24 cellular contexts compared by ENCODE assay signal in the genomic region with DNA sequence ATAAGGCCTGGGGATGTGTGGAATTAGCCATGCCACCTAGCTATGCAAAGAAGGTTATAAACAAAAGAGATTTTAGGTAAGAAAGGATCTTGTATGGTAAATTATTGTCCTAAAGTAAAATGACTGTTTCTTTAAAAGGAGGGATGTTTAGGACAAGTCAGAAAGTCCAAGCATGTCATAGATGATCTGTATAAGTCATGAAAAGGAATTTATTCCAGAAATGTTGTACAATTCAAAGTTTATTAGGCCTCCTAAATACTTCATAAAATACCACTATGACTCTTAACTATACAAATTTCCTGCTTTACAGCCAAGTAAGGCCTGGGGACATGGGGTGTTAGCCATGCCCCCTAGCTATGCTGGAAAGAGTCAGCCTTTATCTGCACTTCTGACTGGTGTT. TPM values are rescaled to one million over a fixed set of nuclear protein-coding genes. Genes with fewer than 3 reads are reported as not detected.
DNase-seq lines count a peak whose midpoint lies in the region; ATAC-seq, FAIRE-seq and TF ChIP-seq lines count a peak whose summit lies in the region.
"Had no signal": no experiment of that assay in that cellular context is flagged by ENCODE, and none has a peak within 500 bp of the region (broad histone marks: within the 10 kb centered on the region; RNA-seq: fewer than 3 reads in every experiment).

No MANE protein-coding gene starts in this region.

- no peak for TF ChIP-seq EP300 in A549 (IDR thresholded peaks at IDR 0.05)

- TF ChIP-seq POLR2A in A549 (IDR thresholded peaks at IDR 0.05; ENCODE audit: low read length) (no peak), GM12892 (IDR thresholded peaks at IDR 0.05; ENCODE audit: low read depth, low read length) (no peak)

- H3K36me3 ChIP-seq in OCI-LY7 (ENCODE audit: insufficient read depth, low read length) = no peaks in the 10 kb centered on the region
- H3K36me3 ChIP-seq in kidney (ENCODE audit: control insufficient read depth in 1 of 2, insufficient read depth in 2 of 2, low read length in 2 of 2) = no peaks in the 10 kb centered on the region
- H3K36me3 ChIP-seq: BE2C had no signal

- H3K4me3 Mint-ChIP-seq in immature natural killer cell = no peak overlapping the region
- H3K4me3 Mint-ChIP-seq: CD4-positive, CD25-positive, alpha-beta regulatory T cell; IgD-negative memory B cell had no signal

- no peak for FAIRE-seq in A549 (lab: Jason Lieb, UNC)
- peak; percentile 24 for FAIRE-seq in GM12892 (lab: Jason Lieb, UNC)
- no peak for FAIRE-seq in kidney (lab: Jason Lieb, UNC)
- FAIRE-seq: G401.6, GM12891, HepG2 had no signal

- H3K4me2 ChIP-seq in A549 (no peak overlapping the region), OCI-LY7 (ENCODE audit: low read length) (no peak overlapping the region)

- no peaks in the 10 kb centered on the region for H3K4me1 Mint-ChIP-seq in immature natural killer cell
- H3K4me1 Mint-ChIP-seq: CD4-positive, CD25-positive, alpha-beta regulatory T cell; IgD-negative memory B cell had no signal

- H2AFZ ChIP-seq in OCI-LY7 (ENCODE audit: low read length) = no peak overlapping the region

- no peak overlapping the region for H3K9ac ChIP-seq in kidney (ENCODE audit: low read length in 2 of 2)

- H3K9me2 ChIP-seq in OCI-LY7 (ENCODE audit: insufficient read depth, low read length) = no peaks in the 10 kb centered on the region

- peaks cover 0 to 5% (median 0%) of the 10 kb centered on the region in 3 donors for H3K27me3 Mint-ChIP-seq in immature natural killer cell (ENCODE audit: low read depth in 3 of 3)
- H3K27me3 Mint-ChIP-seq: CD4-positive, CD25-positive, alpha-beta regulatory T cell had no signal

- DNase-seq in A549 (ENCODE audit: low read depth in 1 of 2, low spot score in 1 of 2) = peak in 1 of 2 experiments; percentile 2
- no peak for DNase-seq in GM12892 (ENCODE audit: insufficient read length)
- peak; percentile 28 for DNase-seq in OCI-LY7 (ENCODE audit: low spot score)
- DNase-seq in fibroblast of mammary gland (ENCODE audit: low read depth) = peak; percentile 0
- no peak for DNase-seq in activated CD4-positive, CD25-positive, alpha-beta regulatory T cell (lab: John Stamatoyannopoulos, UW)
- no peak for DNase-seq in kidney
- no peak for DNase-seq in AML-193 (lab: John Stamatoyannopoulos, UW)
- no peak for DNase-seq in immature natural killer cell
- DNase-seq: 8988T; BE2C; C1 segment of cervical spinal cord; Caco-2; CD4-positive, CD25-positive, alpha-beta regulatory T cell; DMS53; DND-41; EL; GOT3; H7; KG1 had no signal

- H3K27ac Mint-ChIP-seq in immature natural killer cell = no peak overlapping the region
- H3K27ac Mint-ChIP-seq: CD4-positive, CD25-positive, alpha-beta regulatory T cell; IgD-negative memory B cell had no signal

- H3K4me3 ChIP-seq in A549 = no peak overlapping the region
- H3K4me3 ChIP-seq in OCI-LY7 (ENCODE audit: low read depth, low read length, poor library complexity, severe bottlenecking) = no peak overlapping the region
- H3K4me3 ChIP-seq in fibroblast of mammary gland (ENCODE audit: control insufficient read depth, low read depth, low read length) = no peak overlapping the region
- H3K4me3 ChIP-seq in kidney (ENCODE audit: low read length in 2 of 2) = no peak overlapping the region

- no peaks in the 10 kb centered on the region for H4K20me1 ChIP-seq in OCI-LY7 (ENCODE audit: insufficient read depth, low read length)

- H3K27ac ChIP-seq in A549 = no peak overlapping the region
- no peak overlapping the region for H3K27ac ChIP-seq in OCI-LY7 (ENCODE audit: low read depth, low read length, poor library complexity, severe bottlenecking)
- H3K27ac ChIP-seq in kidney (ENCODE audit: low read depth in 2 of 2, low read length in 2 of 2) = no peak overlapping the region

- H3K4me1 ChIP-seq in A549 (no peaks in the 10 kb centered on the region), OCI-LY7 (ENCODE audit: insufficient read depth, low read length, poor library complexity, severe bottlenecking) (no peaks in the 10 kb centered on the region), kidney (ENCODE audit: control insufficient read depth in 1 of 2, insufficient read depth in 1 of 2, low read depth in 1 of 2, low read length in 2 of 2) (no peaks in the 10 kb centered on the region)
- H3K4me1 ChIP-seq: BE2C, Caco-2 had no signal

- no peak for ATAC-seq in A549
- ATAC-seq: HCT116, HepG2 had no signal

- POLR2A ChIA-PET in A549 (lab: Yijun Ruan, JAX) = no interaction called here
- POLR2A ChIA-PET in OCI-LY7 (lab: Charles Lee) = interaction anchor here (0.8 kb wide), 1 partner anchor 31 kb away, joined by 4 read pairs; no protein-coding TSS in a partner anchor

- no peaks in the 10 kb centered on the region for H3K36me3 Mint-ChIP-seq in immature natural killer cell
- H3K36me3 Mint-ChIP-seq: CD4-positive, CD25-positive, alpha-beta regulatory T cell had no signal

- TF ChIP-seq RAD21 in A549 (conservative IDR thresholded peaks at IDR 0.05 in 1 of 2, IDR thresholded peaks at IDR 0.05 in 1 of 2) = no peak

- no TSS peak for BruUV-seq in OCI-LY7 (replicated peaks; lab: Mats Ljungman, UMichigan)

- peaks cover 0 to 17% (median 5%) of the 10 kb centered on the region in 6 donors for H3K9me3 Mint-ChIP-seq in immature natural killer cell

- intact Hi-C loops in OCI-LY7 (cut with micrococcal nuclease; ENCODE audit: unreplicated experiment) (no loop called here), kidney (cut with DNase I) (no loop called here)

- no peaks in the 10 kb centered on the region for H3K79me2 ChIP-seq in OCI-LY7 (ENCODE audit: insufficient read depth, low read depth, low read length)

- H3K9me3 ChIP-seq in A549 (no peaks in the 10 kb centered on the region), OCI-LY7 (ENCODE audit: low read length) (peaks cover 22% of the 10 kb centered on the region), kidney (ENCODE audit: control insufficient read depth in 1 of 2, low read length in 2 of 2) (peaks cover 0 to 2% of the 10 kb centered on the region in 2 donors)
- H3K9me3 ChIP-seq: BE2C had no signal

- TF ChIP-seq CTCF in A549 (IDR thresholded peaks at IDR 0.05) (no peak), OCI-LY7 (conservative IDR thresholded peaks at IDR 0.05; ENCODE audit: low read length) (no peak), fibroblast of mammary gland (conservative IDR thresholded peaks at IDR 0.05; ENCODE audit: control insufficient read depth, insufficient read depth, low read depth, low read length) (no peak), kidney (IDR thresholded peaks at IDR 0.05; ENCODE audit: borderline replicate concordance, extremely low read depth, insufficient read depth) (no peak)

- CTCF ChIA-PET in A549 (lab: Yijun Ruan, JAX) (interaction anchor here (1.2 kb wide), 1 partner anchor 10 kb away, joined by 3 read pairs; no protein-coding TSS in a partner anchor), OCI-LY7 (lab: Charles Lee; ENCODE audit: unreplicated experiment) (no interaction called here)

RNA-seq across cellular contexts. Expression of gene OR5A2, which starts 22.7 kb away (rescaled TPM):
- polyA plus RNA-seq in A549 (2011; rRNA removed) (not detected in 2 replicates), A549 (2017; fragmentation: RNase III; extraction: RNeasy Plus Mini Kit Qiagen cat#74134 plus additional on column Dnase treatment) (not detected in 3 replicates), kidney (ENCODE audit: insufficient read depth, low read depth, low replicate concordance) (not detected), immature natural killer cell (not detected)
- not detected in 2 replicates for polyA plus RNA-seq in A549 (2012; cell fraction: cytosol; rRNA removed)
- polyA plus RNA-seq in A549 (2012; cell fraction: nucleus; rRNA removed) = not detected in 2 replicates
- not detected in 2 replicates for polyA minus RNA-seq in A549 (2011; rRNA and poly(A)+ RNA removed)
- polyA plus RNA-seq in GM12892 (2012; ENCODE audit: missing spikeins) = not detected
- total RNA-seq in OCI-LY7 (2014; rRNA removed; shearing (Covaris generic)) = not detected in 2 replicates
- total RNA-seq in OCI-LY7 (2022) (not detected in 2 replicates), kidney (not detected)
- total RNA-seq: Caco-2; CD4-positive, CD25-positive, alpha-beta regulatory T cell; H7; HepG2 had no signal
- polyA plus RNA-seq: CD4-positive, CD25-positive, alpha-beta regulatory T cell; HepG2; IgD-negative memory B cell had no signal

RNA-seq across cellular contexts. Expression of gene OR5A1, which starts 32.7 kb away (rescaled TPM):
- polyA plus RNA-seq in A549 (2011; rRNA removed) = not detected in 2 replicates
- polyA plus RNA-seq in A549 (2012; cell fraction: cytosol; rRNA removed) = not detected in 2 replicates
- polyA plus RNA-seq in A549 (2012; cell fraction: nucleus; rRNA removed) = not detected in 2 replicates
- not detected in 3 replicates for polyA plus RNA-seq in A549 (2017; fragmentation: RNase III; extraction: RNeasy Plus Mini Kit Qiagen cat#74134 plus additional on column Dnase treatment)
- not detected in 2 replicates for polyA minus RNA-seq in A549 (2011; rRNA and poly(A)+ RNA removed)
- polyA plus RNA-seq in GM12892 (2012; ENCODE audit: missing spikeins) = not detected
- not detected in 2 replicates for total RNA-seq in OCI-LY7 (2014; rRNA removed; shearing (Covaris generic))
- total RNA-seq in OCI-LY7 (2022) = not detected in 2 replicates
- not detected for total RNA-seq in kidney
- polyA plus RNA-seq in kidney (ENCODE audit: insufficient read depth, low read depth, low replicate concordance) = not detected
- not detected for polyA plus RNA-seq in immature natural killer cell
- total RNA-seq: Caco-2; CD4-positive, CD25-positive, alpha-beta regulatory T cell; H7; HepG2 had no signal
- polyA plus RNA-seq: CD4-positive, CD25-positive, alpha-beta regulatory T cell; HepG2; IgD-negative memory B cell had no signal

RNA-seq across cellular contexts. Expression of gene OR5AN1, which starts 44.9 kb away (rescaled TPM):
- polyA plus RNA-seq in A549 (2011; rRNA removed) = not detected in 2 replicates
- polyA plus RNA-seq in A549 (2012; cell fraction: cytosol; rRNA removed) = not detected in 2 replicates
- not detected in 2 replicates for polyA plus RNA-seq in A549 (2012; cell fraction: nucleus; rRNA removed)
- polyA plus RNA-seq in A549 (2017; fragmentation: RNase III; extraction: RNeasy Plus Mini Kit Qiagen cat#74134 plus additional on column Dnase treatment) = not detected in 3 replicates
- not detected in 2 replicates for polyA minus RNA-seq in A549 (2011; rRNA and poly(A)+ RNA removed)
- not detected for polyA plus RNA-seq in GM12892 (2012; ENCODE audit: missing spikeins)
- not detected in 2 replicates for total RNA-seq in OCI-LY7 (2014; rRNA removed; shearing (Covaris generic))
- not detected in 2 replicates for total RNA-seq in OCI-LY7 (2022)
- not detected for total RNA-seq in kidney
- polyA plus RNA-seq in kidney (ENCODE audit: insufficient read depth, low read depth, low replicate concordance) = not detected
- polyA plus RNA-seq in immature natural killer cell = not detected
- total RNA-seq: Caco-2; CD4-positive, CD25-positive, alpha-beta regulatory T cell; H7; HepG2 had no signal
- polyA plus RNA-seq: CD4-positive, CD25-positive, alpha-beta regulatory T cell; HepG2; IgD-negative memory B cell had no signal

RNA-seq across cellular contexts. Expression of gene OR4D6, which starts 53.2 kb away (rescaled TPM):
- polyA plus RNA-seq in A549 (2011; rRNA removed) (not detected in 2 replicates), A549 (2017; fragmentation: RNase III; extraction: RNeasy Plus Mini Kit Qiagen cat#74134 plus additional on column Dnase treatment) (not detected in 3 replicates), kidney (ENCODE audit: insufficient read depth, low read depth, low replicate concordance) (not detected), immature natural killer cell (not detected)
- not detected in 2 replicates for polyA plus RNA-seq in A549 (2012; cell fraction: cytosol; rRNA removed)
- polyA plus RNA-seq in A549 (2012; cell fraction: nucleus; rRNA removed) = not detected in 2 replicates
- not detected in 2 replicates for polyA minus RNA-seq in A549 (2011; rRNA and poly(A)+ RNA removed)
- polyA plus RNA-seq in GM12892 (2012; ENCODE audit: missing spikeins) = not detected
- not detected in 2 replicates for total RNA-seq in OCI-LY7 (2014; rRNA removed; shearing (Covaris generic))
- total RNA-seq in OCI-LY7 (2022) (not detected in 2 replicates), kidney (not detected)
- total RNA-seq: Caco-2; CD4-positive, CD25-positive, alpha-beta regulatory T cell; H7; HepG2 had no signal
- polyA plus RNA-seq: CD4-positive, CD25-positive, alpha-beta regulatory T cell; HepG2; IgD-negative memory B cell had no signal

Comparison
In these comparisons a context has a peak if more than half of its experiments do, and no peak if none do; other contexts are left out.
1. DNase-seq: peak in OCI-LY7 (single experiment) and fibroblast of mammary gland (single experiment); none in GM12892 (single experiment), activated CD4-positive, CD25-positive, alpha-beta regulatory T cell (0 of 4), kidney (single experiment), AML-193 (0 of 2) and immature natural killer cell (0 of 3).